Comparison of ENCODE assay signal across 15 cellular contexts in genomic region chr13:28558126-28558525, GRCh38.
DNase-seq lines count a peak whose midpoint lies in the region; ATAC-seq, FAIRE-seq and TF ChIP-seq lines count a peak whose summit lies in the region.
"Had no signal": no experiment of that assay in that cellular context is flagged by ENCODE, and none has a peak within 500 bp of the region (broad histone marks: within the 10 kb centered on the region; RNA-seq: fewer than 3 reads in every experiment).

No MANE protein-coding gene starts in this region.

- no peak overlapping the region for H3K4me3 Mint-ChIP-seq in activated naive CD4-positive, alpha-beta T cell treated with anti-CD3 and anti-CD28 coated beads for 36 hours
- no peak overlapping the region for H3K4me3 Mint-ChIP-seq in stimulated activated naive CD8-positive, alpha-beta T cell treated with anti-CD3 and anti-CD28 coated beads, Interleukin-15, amount 100 ng/mL, for 72 hours
- H3K4me3 Mint-ChIP-seq: activated CD8-positive, alpha-beta T cell treated with anti-CD3 and anti-CD28 coated beads, Interleukin-2, amount 10 ng/mL, durations not matched to agents 7 days and 5 days; CD4-positive, CD25-positive, alpha-beta regulatory T cell had no signal

- no peak overlapping the region for H2AFZ ChIP-seq in MM.1S (ENCODE audit: low read length)

- CTCF ChIA-PET in AG04450 (lab: Charles Lee), result no interaction called here
- CTCF ChIA-PET in activated naive CD4-positive, alpha-beta T cell treated with anti-CD3 and anti-CD28 coated beads for 36 hours (lab: Charles Lee), result no interaction called here

- DNase-seq in AG04450 (ENCODE audit: low read depth, low spot score) (peak; percentile 80), HTR-8/SVneo (ENCODE audit: insufficient read length, low spot score) (peak; percentile 10), coronary artery (ENCODE audit: low spot score) (no peak), left lung (no peak), MM.1S (no peak), colonic mucosa (no peak)
- DNase-seq in activated naive CD4-positive, alpha-beta T cell treated with anti-CD3 and anti-CD28 coated beads for 36 hours, result no peak
- DNase-seq in stimulated activated naive CD8-positive, alpha-beta T cell treated with anti-CD3 and anti-CD28 coated beads, Interleukin-15, amount 100 ng/mL, for 72 hours, result no peak
- DNase-seq: activated CD8-positive, alpha-beta T cell treated with anti-CD3 and anti-CD28 coated beads, Interleukin-2, amount 10 ng/mL, durations not matched to agents 7 days and 5 days; CD4-positive, CD25-positive, alpha-beta regulatory T cell; erythroblast; pancreas had no signal

- H3K36me3 ChIP-seq in left lung (no peaks in the 10 kb centered on the region), MM.1S (replicated peaks; ENCODE audit: insufficient read depth, low read length) (no peaks in the 10 kb centered on the region), colonic mucosa (no peaks in the 10 kb centered on the region)
- H3K36me3 ChIP-seq: pancreas, suprapubic skin had no signal

- no peaks in the 10 kb centered on the region for H3K9me3 Mint-ChIP-seq in activated naive CD4-positive, alpha-beta T cell treated with anti-CD3 and anti-CD28 coated beads for 36 hours
- H3K9me3 Mint-ChIP-seq in stimulated activated naive CD8-positive, alpha-beta T cell treated with anti-CD3 and anti-CD28 coated beads, Interleukin-15, amount 100 ng/mL, for 72 hours, result no peaks in the 10 kb centered on the region
- H3K9me3 Mint-ChIP-seq: activated naive CD4-positive, alpha-beta T cell treated with anti-CD3 and anti-CD28 coated beads, Interleukin-2, amount 50 U/mL, for 72 hours; CD4-positive, CD25-positive, alpha-beta regulatory T cell had no signal

- H3K36me3 Mint-ChIP-seq in activated naive CD4-positive, alpha-beta T cell treated with anti-CD3 and anti-CD28 coated beads for 36 hours (ENCODE audit: low read depth), result no peaks in the 10 kb centered on the region
- H3K36me3 Mint-ChIP-seq: activated naive CD4-positive, alpha-beta T cell treated with anti-CD3 and anti-CD28 coated beads, Interleukin-2, amount 50 U/mL, for 72 hours; CD4-positive, CD25-positive, alpha-beta regulatory T cell had no signal

- H3K4me2 ChIP-seq in MM.1S (ENCODE audit: low read depth, low read length), result no peak overlapping the region

- no peak for FAIRE-seq in HTR-8/SVneo (lab: Jason Lieb, UNC)
- FAIRE-seq: keratinocyte, pancreas had no signal

- H3K9me2 ChIP-seq in MM.1S (replicated peaks; ENCODE audit: insufficient read depth, low read length), result no peaks in the 10 kb centered on the region

- POLR2A ChIA-PET in AG04450 (lab: Yijun Ruan, JAX), result no interaction called here

- no peak overlapping the region for H3K27ac Mint-ChIP-seq in activated naive CD4-positive, alpha-beta T cell treated with anti-CD3 and anti-CD28 coated beads for 36 hours
- no peak overlapping the region for H3K27ac Mint-ChIP-seq in stimulated activated naive CD8-positive, alpha-beta T cell treated with anti-CD3 and anti-CD28 coated beads, Interleukin-15, amount 100 ng/mL, for 72 hours
- H3K27ac Mint-ChIP-seq: activated CD8-positive, alpha-beta T cell treated with anti-CD3 and anti-CD28 coated beads, Interleukin-2, amount 10 ng/mL, durations not matched to agents 7 days and 5 days; activated naive CD4-positive, alpha-beta T cell treated with anti-CD3 and anti-CD28 coated beads, Interleukin-2, amount 50 U/mL, for 72 hours; CD4-positive, CD25-positive, alpha-beta regulatory T cell had no signal

- H3K4me1 ChIP-seq in left lung (no peaks in the 10 kb centered on the region), MM.1S (ENCODE audit: low read length) (no peaks in the 10 kb centered on the region), colonic mucosa (no peaks in the 10 kb centered on the region)
- H3K4me1 ChIP-seq: pancreas had no signal

- ATAC-seq in left lung, result peak; percentile 52
- no peak for ATAC-seq in stimulated activated naive CD8-positive, alpha-beta T cell treated with anti-CD3 and anti-CD28 coated beads, Interleukin-15, amount 100 ng/mL, for 72 hours
- ATAC-seq: activated CD8-positive, alpha-beta T cell treated with anti-CD3 and anti-CD28 coated beads, Interleukin-2, amount 10 ng/mL, durations not matched to agents 7 days and 5 days; activated naive CD4-positive, alpha-beta T cell treated with anti-CD3 and anti-CD28 coated beads, Interleukin-2, amount 50 U/mL, for 72 hours; pancreas had no signal

- H3K27me3 ChIP-seq in AG04450 (ENCODE audit: control insufficient read depth, insufficient read depth, low read length) (no peaks in the 10 kb centered on the region), left lung (no peaks in the 10 kb centered on the region), MM.1S (replicated peaks; ENCODE audit: insufficient read depth, low read length) (no peaks in the 10 kb centered on the region), colonic mucosa (no peaks in the 10 kb centered on the region)
- H3K27me3 ChIP-seq: pancreas, suprapubic skin had no signal

- H3K4me3 ChIP-seq in AG04450 (ENCODE audit: low read depth, low read length), result 0 out of 2 replicates have a peak overlapping the region, but pooled peaks have one; percentile 2
- peak overlapping the region; percentile 11 for H3K4me3 ChIP-seq in coronary artery
- H3K4me3 ChIP-seq in left lung, result no peak overlapping the region
- no peak overlapping the region for H3K4me3 ChIP-seq in MM.1S (ENCODE audit: low read length)
- H3K4me3 ChIP-seq in colonic mucosa, result no peak overlapping the region
- H3K4me3 ChIP-seq: pancreas, suprapubic skin had no signal

- peaks cover 5% of the 10 kb centered on the region for H3K27me3 Mint-ChIP-seq in activated naive CD4-positive, alpha-beta T cell treated with anti-CD3 and anti-CD28 coated beads for 36 hours (ENCODE audit: low read depth)
- H3K27me3 Mint-ChIP-seq in stimulated activated naive CD8-positive, alpha-beta T cell treated with anti-CD3 and anti-CD28 coated beads, Interleukin-15, amount 100 ng/mL, for 72 hours, result no peaks in the 10 kb centered on the region

- H3K27ac ChIP-seq in AG04450 (ENCODE audit: low read depth, low read length) (peak overlapping the region; percentile 95), coronary artery (peak overlapping the region in 1 of 2 donors; percentile 7), left lung (no peak overlapping the region), MM.1S (ENCODE audit: low read length) (no peak overlapping the region), colonic mucosa (no peak overlapping the region)
- H3K27ac ChIP-seq: pancreas, suprapubic skin had no signal

- no peaks in the 10 kb centered on the region for H3F3A ChIP-seq in MM.1S (ENCODE audit: insufficient read depth, low read length)

- no peaks in the 10 kb centered on the region for H3K4me1 Mint-ChIP-seq in activated naive CD4-positive, alpha-beta T cell treated with anti-CD3 and anti-CD28 coated beads for 36 hours (ENCODE audit: low read depth)
- H3K4me1 Mint-ChIP-seq in stimulated activated naive CD8-positive, alpha-beta T cell treated with anti-CD3 and anti-CD28 coated beads, Interleukin-15, amount 100 ng/mL, for 72 hours, result no peaks in the 10 kb centered on the region
- H3K4me1 Mint-ChIP-seq: CD4-positive, CD25-positive, alpha-beta regulatory T cell had no signal

- H4K20me1 ChIP-seq in MM.1S (ENCODE audit: insufficient read depth, low read length), result no peaks in the 10 kb centered on the region

- TF ChIP-seq CTCF in AG04450 (IDR thresholded peaks at IDR 0.05; ENCODE audit: low read depth, low read length) (no peak), coronary artery (IDR thresholded peaks at IDR 0.05) (no peak), left lung (IDR thresholded peaks at IDR 0.05) (no peak), MM.1S (IDR thresholded peaks at IDR 0.05; ENCODE audit: low read length) (no peak), colonic mucosa (IDR thresholded peaks at IDR 0.05) (no peak)

- no peaks in the 10 kb centered on the region for H3K79me2 ChIP-seq in MM.1S (ENCODE audit: low read length)

- H3K9ac ChIP-seq in MM.1S (ENCODE audit: low read length) (no peak overlapping the region), colonic mucosa (ENCODE audit: low read depth in 2 of 2, low read length in 2 of 2) (no peak overlapping the region)

- H3K9me3 ChIP-seq in AG04450 (ENCODE audit: control insufficient read depth, insufficient read depth, low read length), result no peaks in the 10 kb centered on the region
- H3K9me3 ChIP-seq in left lung, result no peaks in the 10 kb centered on the region
- no peaks in the 10 kb centered on the region for H3K9me3 ChIP-seq in MM.1S (replicated peaks; ENCODE audit: insufficient read depth, low read length)
- no peaks in the 10 kb centered on the region for H3K9me3 ChIP-seq in colonic mucosa
- H3K9me3 ChIP-seq: pancreas, suprapubic skin had no signal

- intact Hi-C loops in left lung (cut with DNase I), result no loop called here
- intact Hi-C loops in activated naive CD4-positive, alpha-beta T cell treated with anti-CD3 and anti-CD28 coated beads for 36 hours (cut with micrococcal nuclease), result no loop called here
- intact Hi-C loops in colonic mucosa (cut with DNase I), result no loop called here

Comparison
In these comparisons a context has a peak if more than half of its experiments do, and no peak if none do; other contexts are left out.
1. DNase-seq: peak in AG04450 (single experiment) and HTR-8/SVneo (single experiment); none in coronary artery (single experiment), left lung (0 of 2), activated naive CD4-positive, alpha-beta T cell treated with anti-CD3 and anti-CD28 coated beads for 36 hours (single experiment), MM.1S (single experiment), stimulated activated naive CD8-positive, alpha-beta T cell treated with anti-CD3 and anti-CD28 coated beads, Interleukin-15, amount 100 ng/mL, for 72 hours (0 of 2) and colonic mucosa (single experiment).
2. H3K4me3 ChIP-seq: peak in AG04450 (single experiment) and coronary artery (single experiment); none in left lung (0 of 2), MM.1S (single experiment) and colonic mucosa (single experiment).